1 cellular context compared by ENCODE assay signal in the genomic region with DNA sequence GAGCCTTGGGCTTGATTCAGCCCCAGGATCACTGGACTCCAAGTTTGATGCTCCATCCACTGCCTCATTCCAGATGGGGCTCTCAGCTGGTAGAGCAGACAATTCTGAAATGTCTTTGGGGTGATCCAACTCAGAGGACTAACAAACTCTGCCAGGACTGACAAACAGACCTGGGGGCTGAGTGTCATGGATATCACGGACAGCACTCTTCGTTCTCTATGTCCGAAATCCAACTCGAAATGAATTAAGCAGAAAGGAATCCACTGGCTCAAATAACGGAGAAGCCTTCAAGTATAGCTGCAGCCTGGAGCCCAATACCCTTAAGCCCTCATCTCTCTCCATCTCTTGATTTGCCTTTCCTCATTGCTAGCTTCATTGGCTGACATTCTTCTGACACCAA.
TF ChIP-seq lines count a peak whose summit lies in the region.

No MANE protein-coding gene starts in this region.

TF ChIP-seq in HepG2, 621 proteins besides CTCF, POLR2A, EP300 and RAD21:
- TF ChIP-seq TMF1 (CRISPR knock-in tag; IDR thresholded peaks at IDR 0.05; ENCODE audit: low read depth): no peak
- TF ChIP-seq SIX1 (CRISPR knock-in tag; IDR thresholded peaks at IDR 0.05; ENCODE audit: borderline replicate concordance): no peak
- TF ChIP-seq, protein P1, sequence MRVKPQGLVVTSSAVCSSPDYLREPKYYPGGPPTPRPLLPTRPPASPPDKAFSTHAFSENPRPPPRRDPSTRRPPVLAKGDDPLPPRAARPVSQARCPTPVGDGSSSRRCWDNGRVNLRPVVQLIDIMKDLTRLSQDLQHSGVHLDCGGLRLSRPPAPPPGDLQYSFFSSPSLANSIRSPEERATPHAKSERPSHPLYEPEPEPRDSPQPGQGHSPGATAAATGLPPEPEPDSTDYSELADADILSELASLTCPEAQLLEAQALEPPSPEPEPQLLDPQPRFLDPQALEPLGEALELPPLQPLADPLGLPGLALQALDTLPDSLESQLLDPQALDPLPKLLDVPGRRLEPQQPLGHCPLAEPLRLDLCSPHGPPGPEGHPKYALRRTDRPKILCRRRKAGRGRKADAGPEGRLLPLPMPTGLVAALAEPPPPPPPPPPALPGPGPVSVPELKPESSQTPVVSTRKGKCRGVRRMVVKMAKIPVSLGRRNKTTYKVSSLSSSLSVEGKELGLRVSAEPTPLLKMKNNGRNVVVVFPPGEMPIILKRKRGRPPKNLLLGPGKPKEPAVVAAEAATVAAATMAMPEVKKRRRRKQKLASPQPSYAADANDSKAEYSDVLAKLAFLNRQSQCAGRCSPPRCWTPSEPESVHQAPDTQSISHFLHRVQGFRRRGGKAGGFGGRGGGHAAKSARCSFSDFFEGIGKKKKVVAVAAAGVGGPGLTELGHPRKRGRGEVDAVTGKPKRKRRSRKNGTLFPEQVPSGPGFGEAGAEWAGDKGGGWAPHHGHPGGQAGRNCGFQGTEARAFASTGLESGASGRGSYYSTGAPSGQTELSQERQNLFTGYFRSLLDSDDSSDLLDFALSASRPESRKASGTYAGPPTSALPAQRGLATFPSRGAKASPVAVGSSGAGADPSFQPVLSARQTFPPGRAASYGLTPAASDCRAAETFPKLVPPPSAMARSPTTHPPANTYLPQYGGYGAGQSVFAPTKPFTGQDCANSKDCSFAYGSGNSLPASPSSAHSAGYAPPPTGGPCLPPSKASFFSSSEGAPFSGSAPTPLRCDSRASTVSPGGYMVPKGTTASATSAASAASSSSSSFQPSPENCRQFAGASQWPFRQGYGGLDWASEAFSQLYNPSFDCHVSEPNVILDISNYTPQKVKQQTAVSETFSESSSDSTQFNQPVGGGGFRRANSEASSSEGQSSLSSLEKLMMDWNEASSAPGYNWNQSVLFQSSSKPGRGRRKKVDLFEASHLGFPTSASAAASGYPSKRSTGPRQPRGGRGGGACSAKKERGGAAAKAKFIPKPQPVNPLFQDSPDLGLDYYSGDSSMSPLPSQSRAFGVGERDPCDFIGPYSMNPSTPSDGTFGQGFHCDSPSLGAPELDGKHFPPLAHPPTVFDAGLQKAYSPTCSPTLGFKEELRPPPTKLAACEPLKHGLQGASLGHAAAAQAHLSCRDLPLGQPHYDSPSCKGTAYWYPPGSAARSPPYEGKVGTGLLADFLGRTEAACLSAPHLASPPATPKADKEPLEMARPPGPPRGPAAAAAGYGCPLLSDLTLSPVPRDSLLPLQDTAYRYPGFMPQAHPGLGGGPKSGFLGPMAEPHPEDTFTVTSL (CRISPR knock-in tag; IDR thresholded peaks at IDR 0.05; ENCODE audit: borderline replicate concordance): no peak
